ENCODE assay signal across 21 cellular contexts in genomic region chr13:49646688-49647087, GRCh38. TPM values are rescaled to one million over a fixed set of nuclear protein-coding genes. Genes with fewer than 3 reads are reported as not detected.
DNase-seq lines count a peak whose midpoint lies in the region; ATAC-seq, FAIRE-seq and TF ChIP-seq lines count a peak whose summit lies in the region.
"Had no signal": no experiment of that assay in that cellular context is flagged by ENCODE, and none has a peak within 500 bp of the region (broad histone marks: within the 10 kb centered on the region; RNA-seq: fewer than 3 reads in every experiment).

No MANE protein-coding gene starts in this region.

- no peak for TF ChIP-seq POLR2A in K562 (conservative IDR thresholded peaks at IDR 0.05)

- no peak overlapping the region for H4K8ac ChIP-seq in trophoblast cell (ENCODE audit: low read depth, low read length)

- in situ Hi-C loops in K562 (cut with MboI) = no loop called here

- no peak overlapping the region for H3K23ac ChIP-seq in trophoblast cell (ENCODE audit: low read length)

- peaks cover 42 to 55% (median 48%) of the 10 kb centered on the region in 10 experiments for H3K4me1 ChIP-seq in BLaER1 treated with 17β-estradiol and CSF1 and Interleukin-3, amounts not matched to agents 10 nM and 100 nM
- no peaks in the 10 kb centered on the region for H3K4me1 ChIP-seq in HEK293 (ENCODE audit: control insufficient read depth, insufficient read depth, low read length)
- peaks cover 0 to 5% of the 10 kb centered on the region in 2 experiments; a peak in 3 of 5 replicates for H3K4me1 ChIP-seq in K562 (replicated peaks in 1 of 2; ENCODE audit: control insufficient read depth in 2 of 2, insufficient read depth in 2 of 2, low read length in 2 of 2)
- peaks cover under 1 to 7% of the 10 kb centered on the region in 2 experiments for H3K4me1 ChIP-seq in trophoblast cell (ENCODE audit: control insufficient read depth in 1 of 2, insufficient read depth in 2 of 2, low read length in 2 of 2)
- H3K4me1 ChIP-seq: HAP-1 had no signal

- CTCF ChIA-PET in HEK293 (lab: Yijun Ruan, JAX) (no interaction called here), K562 (lab: Yijun Ruan, JAX; ENCODE audit: low intra/inter-chr PET ratio) (interaction anchor here (0.6 kb wide), 1 partner anchor 459 kb away, joined by 3 read pairs; no protein-coding TSS in a partner anchor)

- no peak overlapping the region for H3K14ac ChIP-seq in trophoblast cell (ENCODE audit: low read length)

- H3K79me2 ChIP-seq in K562 (ENCODE audit: control insufficient read depth, insufficient read depth, low read length) (no peaks in the 10 kb centered on the region), trophoblast cell (ENCODE audit: control insufficient read depth, insufficient read depth, low read length, poor library complexity) (no peaks in the 10 kb centered on the region)

- TF ChIP-seq CTCF in HEK293 (tag by site-specific recombination; IDR thresholded peaks at IDR 0.05) (no peak), K562 (IDR thresholded peaks at IDR 0.05 in 2 of 3, conservative IDR thresholded peaks at IDR 0.05 in 1 of 3; ENCODE audit: insufficient read depth in 2 of 3, low read depth in 1 of 3, low read length in 3 of 3) (no peak)

- TF ChIP-seq RAD21 in K562 (CRISPR knock-in tag; conservative IDR thresholded peaks at IDR 0.05 in 1 of 2, IDR thresholded peaks at IDR 0.05 in 1 of 2) = no peak

- H3K9ac ChIP-seq in BLaER1 treated with 17β-estradiol and CSF1 and Interleukin-3, amounts not matched to agents 10 nM and 100 nM = no peak overlapping the region
- H3K9ac ChIP-seq in K562 (ENCODE audit: insufficient read depth in 1 of 2, low read depth in 2 of 2, low read length in 2 of 2) = no peak overlapping the region
- H3K9ac ChIP-seq in trophoblast cell (ENCODE audit: low read length) = no peak overlapping the region
- H3K9ac ChIP-seq: BLaER1 had no signal

- no peak overlapping the region for H2BK12ac ChIP-seq in trophoblast cell (ENCODE audit: low read length)

- H3K4ac ChIP-seq in trophoblast cell (ENCODE audit: low read depth, low read length) = no peak overlapping the region

- no peak for TF ChIP-seq EP300 in K562 (IDR thresholded peaks at IDR 0.05; ENCODE audit: low read length)

- H2BK5ac ChIP-seq in trophoblast cell (ENCODE audit: low read depth, low read length, poor library complexity) = no peak overlapping the region

- no peaks in the 10 kb centered on the region for H3K9me3 ChIP-seq in BLaER1 treated with 17β-estradiol and CSF1 and Interleukin-3, amounts not matched to agents 10 nM and 100 nM (replicated peaks in 1 of 11)
- H3K9me3 ChIP-seq in HEK293 (ENCODE audit: control insufficient read depth, insufficient read depth, low read depth, low read length) (no peaks in the 10 kb centered on the region), K562 (replicated peaks; ENCODE audit: control insufficient read depth, insufficient read depth, low read depth, low read length) (no peaks in the 10 kb centered on the region), trophoblast cell (ENCODE audit: insufficient read depth, low read depth, low read length) (no peaks in the 10 kb centered on the region)
- H3K9me3 ChIP-seq: BLaER1, HAP-1 had no signal

- no peak for FAIRE-seq in K562 (lab: Jason Lieb, UNC)
- FAIRE-seq: D721Med, GM12878, GM19239, H54 had no signal

- no peak overlapping the region for H4K91ac ChIP-seq in trophoblast cell (ENCODE audit: low read depth, low read length)

- 69% methylated on average over 3 of the region's 4 CpGs for WGBS in K562 (ENCODE audit: insufficient coverage, low coverage, missing lambda C conversion rate)
- no CpG with 5 or more reads among the region's 4 CpGs for WGBS in trophoblast cell (ENCODE audit: extremely low coverage, insufficient coverage, insufficient read length)

- intact Hi-C loops in K562 (cut with micrococcal nuclease) = no loop called here

- DNase-seq in K562 (ENCODE audit: extremely low read depth in 1 of 4, low spot score in 3 of 4) (no peak), trophoblast cell (no peak), Ammon's horn (ENCODE audit: low spot score) (no peak)
- DNase-seq: CD4-positive, alpha-beta T cell; CD8-positive, alpha-beta memory T cell; DMS 273 treated with DMSO at 0.1 percent for 48 hours; DMS79; EL; GDM1 had no signal

- no peak overlapping the region for H4K12ac ChIP-seq in trophoblast cell (ENCODE audit: low read depth, low read length)

- no peaks in the 10 kb centered on the region for H3K79me1 ChIP-seq in trophoblast cell (ENCODE audit: low read length)

- ATAC-seq in K562 (no peak), HG03159 (IDR thresholded peaks at IDR 0.05; ENCODE audit: unreplicated experiment) (no peak)
- ATAC-seq: GM12878, GM23338 had no signal

- no peak overlapping the region for H2BK120ac ChIP-seq in trophoblast cell (ENCODE audit: insufficient read depth, low read length, poor library complexity)

- H3K9me1 ChIP-seq in K562 (ENCODE audit: control insufficient read depth, insufficient read depth, low read length) = no peaks in the 10 kb centered on the region

- peaks cover 0 to 8% (median 0%) of the 10 kb centered on the region in 11 experiments; a peak in 1 of 22 replicates for H3K36me3 ChIP-seq in BLaER1 treated with 17β-estradiol and CSF1 and Interleukin-3, amounts not matched to agents 10 nM and 100 nM
- no peaks in the 10 kb centered on the region for H3K36me3 ChIP-seq in HEK293 (ENCODE audit: control insufficient read depth in 2 of 2, insufficient read depth in 1 of 2, low read length in 2 of 2)
- H3K36me3 ChIP-seq in K562 (ENCODE audit: control insufficient read depth, insufficient read depth, low read length) = no peaks in the 10 kb centered on the region
- no peaks in the 10 kb centered on the region for H3K36me3 ChIP-seq in trophoblast cell (ENCODE audit: control insufficient read depth in 1 of 2, insufficient read depth in 2 of 2, low read length in 2 of 2)
- H3K36me3 ChIP-seq: HAP-1 had no signal

- H3K4me2 ChIP-seq in BLaER1 treated with 17β-estradiol and CSF1 and Interleukin-3, amounts not matched to agents 10 nM and 100 nM = peak overlapping the region in 7 of 11 experiments; percentile 34 to 98 (median 87); a peak in 11 of 22 replicates
- H3K4me2 ChIP-seq in K562 (ENCODE audit: insufficient read depth, low read length) (no peak overlapping the region), trophoblast cell (ENCODE audit: low read length) (no peak overlapping the region)
- H3K4me2 ChIP-seq: GM23338 had no signal

- no peak overlapping the region for H3K4me3 ChIP-seq in BLaER1 treated with 17β-estradiol and CSF1 and Interleukin-3, amounts not matched to agents 10 nM and 100 nM
- no peak overlapping the region for H3K4me3 ChIP-seq in HEK293 (ENCODE audit: low read depth, low read length)
- no peak overlapping the region for H3K4me3 ChIP-seq in K562
- H3K4me3 ChIP-seq in trophoblast cell (ENCODE audit: low read depth, low read length) = no peak overlapping the region
- H3K4me3 ChIP-seq: BLaER1, GM12878, GM23338, HAP-1 had no signal

- H3K18ac ChIP-seq in trophoblast cell (ENCODE audit: low read length) = no peak overlapping the region

- H3K27ac ChIP-seq in BLaER1 treated with 17β-estradiol and CSF1 and Interleukin-3, amounts not matched to agents 10 nM and 100 nM = peak overlapping the region in 6 of 11 experiments; percentile 73 to 91 (median 80); a peak in 10 of 22 replicates
- H3K27ac ChIP-seq in HEK293 (ENCODE audit: extremely low read depth, low read depth, low read length) (no peak overlapping the region), K562 (ENCODE audit: extremely low read depth, low read depth, low read length) (no peak overlapping the region), trophoblast cell (ENCODE audit: low read depth, low read length) (no peak overlapping the region)
- H3K27ac ChIP-seq: BLaER1 had no signal

- no peak overlapping the region for H2AK5ac ChIP-seq in trophoblast cell (ENCODE audit: low read length)

- H4K20me1 ChIP-seq in BLaER1 treated with 17β-estradiol and CSF1 and Interleukin-3, amounts not matched to agents 10 nM and 100 nM = no peaks in the 10 kb centered on the region
- H4K20me1 ChIP-seq in K562 (replicated peaks; ENCODE audit: control insufficient read depth, insufficient read depth, low read length) = no peaks in the 10 kb centered on the region
- H4K20me1 ChIP-seq: BLaER1 had no signal

- no peaks in the 10 kb centered on the region for H3K27me3 ChIP-seq in BLaER1 treated with 17β-estradiol and CSF1 and Interleukin-3, amounts not matched to agents 10 nM and 100 nM
- H3K27me3 ChIP-seq in K562 (ENCODE audit: control insufficient read depth in 2 of 2, insufficient read depth in 2 of 2, low read length in 2 of 2) (no peaks in the 10 kb centered on the region), trophoblast cell (ENCODE audit: insufficient read depth, low read length) (no peaks in the 10 kb centered on the region)
- H3K27me3 ChIP-seq: BLaER1 had no signal

- POLR2A ChIA-PET in HEK293 (lab: Yijun Ruan, JAX) = no interaction called here
- POLR2A ChIA-PET in K562 (lab: Yijun Ruan, JAX) = no interaction called here

- no TSS peak for BruUV-seq in K562 (replicated peaks; lab: Mats Ljungman, UMichigan)

- no peak overlapping the region for H2AFZ ChIP-seq in K562 (ENCODE audit: low read depth, low read length)
- H2AFZ ChIP-seq in trophoblast cell (ENCODE audit: insufficient read depth, low read length, poor library complexity) = no peak overlapping the region
- H2AFZ ChIP-seq: GM23338 had no signal

RNA-seq across cellular contexts. Expression of gene ARL11, which starts 18.4 kb away (rescaled TPM):
- 0.39 and 0.81 TPM in 2 replicates for total RNA-seq in K562 (2011; cell fraction: chromatin; rRNA removed; ENCODE audit: low replicate concordance)
- 0.53 and 0.67 TPM in 2 replicates for total RNA-seq in K562 (2011; cell fraction: nucleolus; rRNA removed)
- total RNA-seq in K562 (2011; cell fraction: nucleoplasm; rRNA removed) = 0.81 and 0.99 TPM in 2 replicates
- total RNA-seq in K562 (2014; rRNA removed) (0.45 TPM in 2 replicates), K562 (2014; rRNA removed; fragmentation: Illumina TruSeq; extraction: Trizol) (0.36 and 0.38 TPM in 2 replicates), K562 (2015; rRNA removed; fragmentation: Illumina TruSeq; extraction: Trizol) (0.68 and 0.87 TPM in 2 replicates), K562 (2021) (0.45 and 0.84 TPM in 2 replicates)
- polyA plus RNA-seq in K562 (2011; rRNA removed) (0.33 and 0.38 TPM in 2 replicates), K562 (2014; fragmentation: Illumina TruSeq; extraction: Trizol) (0.53 and 0.56 TPM in 2 replicates), K562 (2014; fragmentation: Nextera tagmentation; extraction: Ambion mirVana) (under 1 TPM; 0.18 to 0.20 TPM), K562 (2014; rRNA removed) (0.73 and 0.77 TPM in 2 replicates)
- 0.22 and 0.46 TPM in 2 replicates for polyA plus RNA-seq in K562 (2011; cell fraction: cytosol; rRNA removed)
- 0.15 and 0.21 TPM in 2 replicates for polyA plus RNA-seq in K562 (2011; cell fraction: nucleus; rRNA removed)
- 0.43 and 1.2 TPM in 2 replicates for polyA plus RNA-seq in K562 (2012)
- polyA minus RNA-seq in K562 (2011; rRNA and poly(A)+ RNA removed) = 0.53 and 0.60 TPM in 2 replicates
- polyA minus RNA-seq in K562 (2011; cell fraction: cytosol; rRNA and poly(A)+ RNA removed) = not detected in 2 replicates
- 0.40 and 0.56 TPM in 2 replicates for polyA minus RNA-seq in K562 (2011; cell fraction: nucleus; rRNA and poly(A)+ RNA removed)
- 0.10 and 0.12 TPM in 2 replicates for polyA plus RNA-seq in trophoblast cell (2013)
- total RNA-seq: A172, A673 had no signal

RNA-seq across cellular contexts. Expression of gene EBPL, which starts 44.6 kb away (rescaled TPM):
- 23.7 and 30.4 TPM in 2 replicates for total RNA-seq in K562 (2011; cell fraction: chromatin; rRNA removed; ENCODE audit: low replicate concordance)
- total RNA-seq in K562 (2011; cell fraction: nucleolus; rRNA removed) = 53.6 and 62.2 TPM in 2 replicates
- total RNA-seq in K562 (2011; cell fraction: nucleoplasm; rRNA removed) = 51.8 and 60.8 TPM in 2 replicates
- total RNA-seq in K562 (2014; rRNA removed) (55.2 and 60.9 TPM in 2 replicates), K562 (2014; rRNA removed; fragmentation: Illumina TruSeq; extraction: Trizol) (44.0 and 44.6 TPM in 2 replicates), K562 (2015; rRNA removed; fragmentation: Illumina TruSeq; extraction: Trizol) (33.2 and 34.9 TPM in 2 replicates), K562 (2021) (40.8 and 49.0 TPM in 2 replicates)
- polyA plus RNA-seq in K562 (2011; rRNA removed) (58.2 and 68.3 TPM in 2 replicates), K562 (2014; fragmentation: Illumina TruSeq; extraction: Trizol) (33.4 and 43.0 TPM in 2 replicates), K562 (2014; fragmentation: Nextera tagmentation; extraction: Ambion mirVana) (1 to 10 TPM; 5.2 to 8.5 TPM), K562 (2014; rRNA removed) (64.7 and 71.4 TPM in 2 replicates)
- polyA plus RNA-seq in K562 (2011; cell fraction: cytosol; rRNA removed) = 87.2 and 91.5 TPM in 2 replicates
- polyA plus RNA-seq in K562 (2011; cell fraction: nucleus; rRNA removed) = 17.9 and 20.3 TPM in 2 replicates
- 38.9 and 43.2 TPM in 2 replicates for polyA plus RNA-seq in K562 (2012)
- 32.2 and 35.2 TPM in 2 replicates for polyA minus RNA-seq in K562 (2011; rRNA and poly(A)+ RNA removed)
- 11.4 and 20.4 TPM in 2 replicates for polyA minus RNA-seq in K562 (2011; cell fraction: cytosol; rRNA and poly(A)+ RNA removed)
- polyA minus RNA-seq in K562 (2011; cell fraction: nucleus; rRNA and poly(A)+ RNA removed) = 4.6 and 10.8 TPM in 2 replicates
- polyA plus RNA-seq in trophoblast cell (2013) = 39.2 and 41.1 TPM in 2 replicates

Comparison
In these comparisons a context has a peak if more than half of its experiments do, and no peak if none do; other contexts are left out.
1. H3K27ac ChIP-seq: peak in BLaER1 treated with 17β-estradiol and CSF1 and Interleukin-3, amounts not matched to agents 10 nM and 100 nM (6 of 11); none in HEK293 (single experiment), K562 (single experiment) and trophoblast cell (single experiment).
2. H3K4me2 ChIP-seq: peak in BLaER1 treated with 17β-estradiol and CSF1 and Interleukin-3, amounts not matched to agents 10 nM and 100 nM (7 of 11); none in K562 (single experiment) and trophoblast cell (single experiment).